25 cellular contexts compared by ENCODE assay signal in genomic region chr9:35142037-35142436, GRCh38.
"Had no signal": no experiment of that assay in that cellular context is flagged by ENCODE, and none has a peak within 500 bp of the region (broad histone marks: within the 10 kb centered on the region; RNA-seq: fewer than 3 reads in every experiment).

No MANE protein-coding gene starts in this region.

- H3K9ac ChIP-seq: neural progenitor cell had no signal

- H3K4me1 ChIP-seq: heart right ventricle, left lung, neural progenitor cell, sigmoid colon, spleen, suprapubic skin, tibial artery, upper lobe of left lung had no signal

- H3K4me3 ChIP-seq: heart right ventricle, left lung, lung, neural progenitor cell, ovary, sigmoid colon, spleen, suprapubic skin, thoracic aorta, tibial artery, upper lobe of left lung had no signal

- ATAC-seq: heart right ventricle; left colon; left lung; natural killer cell; right cardiac atrium; stimulated activated effector memory CD8-positive, alpha-beta T cell treated with anti-CD3 and anti-CD28 coated beads, Interleukin-12 subunit alpha, Interleukin-12 subunit beta, amount 100 ng/mL, for 72 hours had no signal

- H3K27ac ChIP-seq: heart right ventricle, left lung, neural progenitor cell, neutrophil, ovary, sigmoid colon, spleen, suprapubic skin, thoracic aorta, tibial artery, upper lobe of left lung had no signal

- DNase-seq: heart right ventricle; hippocampal formation; kidney glomerular epithelial cell; left colon; left lung; mesendoderm; naive B cell; natural killer cell; nephron progenitor cell; occipital lobe; ovary; right cardiac atrium; sigmoid colon; small intestine; spleen; stimulated activated CD4-positive, alpha-beta T cell treated with anti-CD3 and anti-CD28 coated beads, Interleukin-4, amount 100 ng/mL, for 24 hours; stimulated activated naive CD4-positive, alpha-beta T cell; upper lobe of left lung had no signal

- H3K27me3 ChIP-seq: heart right ventricle, left lung, neural progenitor cell, neutrophil, ovary, sigmoid colon, suprapubic skin, upper lobe of left lung had no signal

- H3K36me3 ChIP-seq: heart right ventricle, left lung, neural progenitor cell, neutrophil, ovary, sigmoid colon, spleen, suprapubic skin, thoracic aorta, tibial artery, upper lobe of left lung had no signal
